In the genomic region with DNA sequence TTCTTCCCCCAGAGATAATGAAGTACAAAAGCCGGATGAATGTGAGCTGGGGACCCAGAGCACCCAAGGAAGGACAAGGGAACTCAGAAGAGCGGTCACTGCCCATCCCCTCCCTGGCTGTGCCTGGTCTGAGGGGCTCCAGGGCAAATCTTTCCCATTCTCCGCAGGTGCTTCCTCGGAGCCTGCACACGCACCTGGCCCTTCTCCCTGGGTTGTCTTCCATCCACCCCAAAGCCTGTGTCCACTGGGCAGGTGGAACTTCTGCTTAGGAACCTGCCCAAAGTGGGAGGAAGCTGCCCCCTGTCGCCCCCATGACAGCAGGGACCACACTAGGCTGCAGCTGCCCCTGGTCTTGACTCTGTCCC, we compare ENCODE assay signal across 1 cellular context.
TF ChIP-seq lines count a peak whose summit lies in the region.

No MANE protein-coding gene starts in this region.

TF ChIP-seq in WTC11, 78 proteins besides CTCF, POLR2A, EP300 and RAD21 (continued from another document):
- TF ChIP-seq NR3C1 (CRISPR knock-in tag; conservative IDR thresholded peaks at IDR 0.05; ENCODE audit: low read depth) (no peak), ZNF396 (CRISPR knock-in tag; IDR thresholded peaks at IDR 0.05; ENCODE audit: borderline replicate concordance) (no peak), NR1H2 (CRISPR knock-in tag; IDR thresholded peaks at IDR 0.05) (no peak), HMGA2 (CRISPR knock-in tag; IDR thresholded peaks at IDR 0.05) (no peak), MLX (CRISPR knock-in tag; IDR thresholded peaks at IDR 0.05) (no peak), E2F1 (CRISPR knock-in tag; IDR thresholded peaks at IDR 0.05) (no peak), ZNF671 (CRISPR knock-in tag; IDR thresholded peaks at IDR 0.05) (no peak), FOXP1 (CRISPR knock-in tag; IDR thresholded peaks at IDR 0.05; ENCODE audit: borderline replicate concordance) (no peak), NFYB (CRISPR knock-in tag; conservative IDR thresholded peaks at IDR 0.05; ENCODE audit: low read depth) (no peak)
- TF ChIP-seq, protein P1, sequence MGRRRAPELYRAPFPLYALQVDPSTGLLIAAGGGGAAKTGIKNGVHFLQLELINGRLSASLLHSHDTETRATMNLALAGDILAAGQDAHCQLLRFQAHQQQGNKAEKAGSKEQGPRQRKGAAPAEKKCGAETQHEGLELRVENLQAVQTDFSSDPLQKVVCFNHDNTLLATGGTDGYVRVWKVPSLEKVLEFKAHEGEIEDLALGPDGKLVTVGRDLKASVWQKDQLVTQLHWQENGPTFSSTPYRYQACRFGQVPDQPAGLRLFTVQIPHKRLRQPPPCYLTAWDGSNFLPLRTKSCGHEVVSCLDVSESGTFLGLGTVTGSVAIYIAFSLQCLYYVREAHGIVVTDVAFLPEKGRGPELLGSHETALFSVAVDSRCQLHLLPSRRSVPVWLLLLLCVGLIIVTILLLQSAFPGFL (CRISPR knock-in tag; IDR thresholded peaks at IDR 0.05; ENCODE audit: borderline replicate concordance), result no peak
